In genomic region chr2:10245021-10245420, GRCh38 we compare ENCODE assay signal across 26 cellular contexts.
"Had no signal": no experiment of that assay in that cellular context is flagged by ENCODE, and none has a peak within 500 bp of the region (broad histone marks: within the 10 kb centered on the region; RNA-seq: fewer than 3 reads in every experiment).

No MANE protein-coding gene starts in this region.

- H3K27me3 ChIP-seq: breast epithelium, colonic mucosa, gastrocnemius medialis, ovary, transverse colon, vagina had no signal

- H3K27me3 Mint-ChIP-seq: activated naive CD4-positive, alpha-beta T cell treated with anti-CD3 and anti-CD28 coated beads, Interleukin-2, amount 50 U/mL, for 24 hours; activated naive CD8-positive, alpha-beta T cell treated with anti-CD3 and anti-CD28 coated beads, Interleukin-2, amount 50 U/mL, for 24 hours; activated T-cell treated with anti-CD3 and anti-CD28 coated beads, Interleukin-2, amount 50 U/mL, for 24 hours; memory B cell; naive thymus-derived CD8-positive, alpha-beta T cell had no signal

- H3K4me1 ChIP-seq: breast epithelium, colonic mucosa, gastrocnemius medialis, heart left ventricle, prostate gland, transverse colon, vagina had no signal

- H3K27ac ChIP-seq: breast epithelium, colonic mucosa, gastrocnemius medialis, heart left ventricle, neutrophil, ovary, prostate gland, SK-N-MC, transverse colon, vagina, VCaP had no signal

- H3K4me1 Mint-ChIP-seq: activated naive CD4-positive, alpha-beta T cell treated with anti-CD3 and anti-CD28 coated beads, Interleukin-2, amount 50 U/mL, for 24 hours; memory B cell; naive thymus-derived CD8-positive, alpha-beta T cell had no signal

- H3K27ac Mint-ChIP-seq: activated naive CD4-positive, alpha-beta T cell treated with anti-CD3 and anti-CD28 coated beads, Interleukin-2, amount 50 U/mL, for 24 hours; activated naive CD8-positive, alpha-beta T cell treated with anti-CD3 and anti-CD28 coated beads, Interleukin-2, amount 50 U/mL, for 24 hours; activated T-cell treated with anti-CD3 and anti-CD28 coated beads, Interleukin-2, amount 50 U/mL, for 24 hours; memory B cell; naive thymus-derived CD8-positive, alpha-beta T cell had no signal

- H3K9me3 ChIP-seq: colonic mucosa, neutrophil, ovary, prostate gland, vagina had no signal

- H3K4me3 Mint-ChIP-seq: activated naive CD4-positive, alpha-beta T cell treated with anti-CD3 and anti-CD28 coated beads, Interleukin-2, amount 50 U/mL, for 24 hours; activated naive CD8-positive, alpha-beta T cell treated with anti-CD3 and anti-CD28 coated beads, Interleukin-2, amount 50 U/mL, for 24 hours; activated T-cell treated with anti-CD3 and anti-CD28 coated beads, Interleukin-2, amount 50 U/mL, for 24 hours; memory B cell; naive thymus-derived CD8-positive, alpha-beta T cell had no signal

- H3K36me3 Mint-ChIP-seq: activated naive CD4-positive, alpha-beta T cell treated with anti-CD3 and anti-CD28 coated beads, Interleukin-2, amount 50 U/mL, for 24 hours had no signal

- DNase-seq: activated CD4-positive, alpha-beta T cell treated with anti-CD3 and anti-CD28 coated beads for 48 hours; activated CD4-positive, alpha-beta T cell treated with anti-CD3 and anti-CD28 coated beads, Interleukin-2, amount 50 U/mL, for 48 hours; activated CD8-positive, alpha-beta memory T cell treated with anti-CD3 and anti-CD28 coated beads, Interleukin-2, amount 50 U/mL, for 48 hours; activated gamma-delta T cell; activated naive CD8-positive, alpha-beta T cell treated with anti-CD3 and anti-CD28 coated beads, Interleukin-2, amount 50 U/mL, for 24 hours; activated T-cell treated with anti-CD3 and anti-CD28 coated beads, Interleukin-2, amount 50 U/mL, for 24 hours; amygdala; colonic mucosa; effector CD8-positive, alpha-beta T cell; gastrocnemius medialis; kidney glomerular epithelial cell; ovary; stimulated activated CD4-positive, alpha-beta T cell treated with anti-CD3 and anti-CD28 coated beads, Interleukin-2, amount 100 ng/mL, for 48 hours; stimulated activated naive CD4-positive, alpha-beta T cell treated with Interleukin-2 at 50 U/mL for 16 hours; transverse colon had no signal

- ATAC-seq: activated CD4-positive, CD25-positive, alpha-beta regulatory T cell treated with anti-CD3 and anti-CD28 coated beads, Interleukin-2, amount 50 U/mL, for 24 hours; activated naive CD8-positive, alpha-beta T cell treated with anti-CD3 and anti-CD28 coated beads, Interleukin-2, amount 50 U/mL, for 24 hours; gastrocnemius medialis; heart left ventricle; naive thymus-derived CD8-positive, alpha-beta T cell had no signal

- H3K9me3 Mint-ChIP-seq: activated naive CD4-positive, alpha-beta T cell treated with anti-CD3 and anti-CD28 coated beads, Interleukin-2, amount 50 U/mL, for 24 hours had no signal

- H3K4me3 ChIP-seq: breast epithelium, colonic mucosa, gastrocnemius medialis, heart left ventricle, ovary, prostate gland, SK-N-MC, transverse colon, vagina had no signal

- H3K36me3 ChIP-seq: breast epithelium, colonic mucosa, gastrocnemius medialis, heart left ventricle, neutrophil, ovary, prostate gland, transverse colon, vagina had no signal
